In the genomic region with DNA sequence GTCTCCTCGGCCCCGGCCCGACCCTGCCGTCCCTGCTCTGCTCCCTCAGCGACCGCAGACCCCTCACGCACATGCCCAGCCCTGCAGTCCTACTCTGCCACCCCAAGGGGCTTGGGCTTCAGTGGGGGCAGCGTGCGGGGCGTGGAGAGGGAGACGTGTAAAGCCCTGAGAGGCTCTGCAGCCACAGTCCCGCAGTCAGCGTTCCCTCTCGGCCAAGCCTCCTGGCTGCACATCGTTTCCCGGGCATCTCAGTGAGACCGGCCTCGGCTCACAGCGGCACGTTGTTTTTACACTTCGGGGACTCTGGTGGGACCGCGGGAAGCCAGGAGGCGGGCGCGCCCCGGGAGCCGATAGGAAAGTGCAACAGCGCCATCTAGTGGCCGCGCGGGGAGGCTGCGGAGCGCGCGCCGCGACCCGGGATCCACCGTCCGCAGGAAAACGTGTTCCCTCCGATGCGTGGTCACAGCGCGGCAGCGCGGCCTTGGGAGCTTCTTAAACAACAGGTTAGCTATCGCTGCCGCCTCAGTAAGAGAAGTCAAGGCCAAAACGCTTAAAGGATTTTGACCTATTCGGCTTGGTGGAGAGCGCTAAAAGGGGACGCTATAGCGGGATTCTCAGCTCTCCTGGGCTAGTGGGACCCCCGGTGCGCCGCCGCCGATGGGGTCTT, we compare ENCODE assay signal across 8 cellular contexts.
DNase-seq lines count a peak whose midpoint lies in the region; ATAC-seq and TF ChIP-seq lines count a peak whose summit lies in the region.

No MANE protein-coding gene starts in this region.

- H3K27me3 ChIP-seq in GM23248 (replicated peaks; ENCODE audit: insufficient read depth) = peaks cover 39% of the 10 kb centered on the region

- H3K27ac ChIP-seq in GM23248 = no peak overlapping the region

- no peaks in the 10 kb centered on the region for H3K36me3 Mint-ChIP-seq in chondrocyte (ENCODE audit: low read depth)

- TF ChIP-seq CTCF in chondrocyte (IDR thresholded peaks at IDR 0.05) = peak; percentile 100

- H3K9ac ChIP-seq in GM23248 = no peak overlapping the region

- ATAC-seq in left lobe of liver = peak; percentile 96

- in situ Hi-C loops in GM23248 (cut with MboI) = no loop called here

- no peaks in the 10 kb centered on the region for H3K79me2 ChIP-seq in GM23248 (ENCODE audit: insufficient read depth)

- 4 to 5% methylated on average over 56 to 57 of the region's 60 CpGs for WGBS in GM23248 (ENCODE audit: low coverage in 1 of 2, low lambda C conversion rate in 2 of 2, missing lambda C conversion rate in 2 of 2), 2 experiments

- H4K20me1 ChIP-seq in GM23248 (ENCODE audit: insufficient read depth) = no peaks in the 10 kb centered on the region

- no peaks in the 10 kb centered on the region for H3K36me3 ChIP-seq in GM23248 (ENCODE audit: low read depth)

- H3F3A ChIP-seq in GM23248 (ENCODE audit: insufficient read depth) = no peaks in the 10 kb centered on the region

- no peak overlapping the region for H3K27ac Mint-ChIP-seq in chondrocyte (ENCODE audit: unreplicated experiment)

- peaks cover 30% of the 10 kb centered on the region for H3K27me3 Mint-ChIP-seq in chondrocyte (ENCODE audit: low read depth)

- H3K9me3 ChIP-seq in GM23248 (ENCODE audit: low read depth) = no peaks in the 10 kb centered on the region

- H3K9me2 ChIP-seq in GM23248 (ENCODE audit: insufficient read depth) = no peaks in the 10 kb centered on the region

- H2AFZ ChIP-seq in GM23248 = peak overlapping the region; percentile 21; the same call in 1 of the 2 replicates

- peak overlapping the region; percentile 47 for H3K4me2 ChIP-seq in GM23248 (ENCODE audit: unreplicated experiment)

- DNase-seq in GM03348 (ENCODE audit: low spot score) (peak; percentile 92), GM23248 (peak; percentile 75), M059J (ENCODE audit: low read depth) (peak; percentile 23), chondrocyte (ENCODE audit: low spot score) (no peak), left lobe of liver (ENCODE audit: low spot score) (peak; percentile 68), foreskin melanocyte (no peak)
- peak; percentile 34 for DNase-seq in activated CD4-positive, alpha-beta T cell treated with anti-CD3 and anti-CD28 coated beads for 1 hour
- peak; percentile 30 to 68 for DNase-seq in stimulated activated CD4-positive, alpha-beta T cell treated with anti-CD3 and anti-CD28 coated beads, Interleukin-4, amount 100 ng/mL, for 4 hours

- H3K9me3 Mint-ChIP-seq in chondrocyte (ENCODE audit: low read depth) = no peaks in the 10 kb centered on the region

- H3K4me1 ChIP-seq in GM23248 (ENCODE audit: insufficient read depth) = no peaks in the 10 kb centered on the region

- H3K4me1 Mint-ChIP-seq in chondrocyte (ENCODE audit: low read depth) = peaks cover 10% of the 10 kb centered on the region

- peak overlapping the region; percentile 40 for H3K4me3 Mint-ChIP-seq in chondrocyte (ENCODE audit: unreplicated experiment)

- peak overlapping the region; percentile 15; the same call in 1 of the 2 replicates for H3K4me3 ChIP-seq in GM23248

Comparison
In these comparisons a context has a peak if more than half of its experiments do, and no peak if none do; other contexts are left out.
1. DNase-seq: peak in GM03348 (single experiment), GM23248 (single experiment), M059J (single experiment), activated CD4-positive, alpha-beta T cell treated with anti-CD3 and anti-CD28 coated beads for 1 hour (single experiment), left lobe of liver (single experiment) and stimulated activated CD4-positive, alpha-beta T cell treated with anti-CD3 and anti-CD28 coated beads, Interleukin-4, amount 100 ng/mL, for 4 hours (2 of 2); none in chondrocyte (single experiment) and foreskin melanocyte (single experiment).